Comparison of ENCODE assay signal across 17 cellular contexts in genomic region chr14:104362761-104363605, GRCh38.
DNase-seq lines count a peak whose midpoint lies in the region; ATAC-seq and TF ChIP-seq lines count a peak whose summit lies in the region.
"Had no signal": no experiment of that assay in that cellular context is flagged by ENCODE, and none has a peak within 500 bp of the region (broad histone marks: within the 10 kb centered on the region; RNA-seq: fewer than 3 reads in every experiment).

No MANE protein-coding gene starts in this region.

- H3K23ac ChIP-seq in neuronal stem cell (ENCODE audit: low read depth, low read length, poor library complexity), result no peak overlapping the region

- H2BK15ac ChIP-seq in neuronal stem cell (ENCODE audit: low read length), result peak overlapping the region; percentile 65

- peak overlapping the region; percentile 69 for H2BK5ac ChIP-seq in neuronal stem cell (ENCODE audit: low read length)

- H3K4me1 ChIP-seq in endodermal cell (ENCODE audit: control insufficient read depth, insufficient read depth, low read length) (no peaks in the 10 kb centered on the region), neuronal stem cell (ENCODE audit: control insufficient read depth in 2 of 2, insufficient read depth in 1 of 2, low read depth in 1 of 2, low read length in 2 of 2) (no peaks in the 10 kb centered on the region), aorta (ENCODE audit: control insufficient read depth in 1 of 2, insufficient read depth in 2 of 2, low read length in 2 of 2) (no peaks in the 10 kb centered on the region)

- no peaks in the 10 kb centered on the region for H3K27me3 Mint-ChIP-seq in activated naive CD8-positive, alpha-beta T cell treated with anti-CD3 and anti-CD28 coated beads, Interleukin-2, amount 10 ng/mL, durations not matched to agents 7 days and 5 days
- H3K27me3 Mint-ChIP-seq in activated naive CD8-positive, alpha-beta T cell treated with anti-CD3 and anti-CD28 coated beads, Interleukin-2, amount 50 U/mL, for 24 hours, result no peaks in the 10 kb centered on the region
- H3K27me3 Mint-ChIP-seq in endodermal cell (ENCODE audit: insufficient read depth), result no peaks in the 10 kb centered on the region

- H2AK5ac ChIP-seq in neuronal stem cell (ENCODE audit: low read depth, low read length), result peak overlapping the region; percentile 65

- H3K14ac ChIP-seq in neuronal stem cell (ENCODE audit: low read length), result no peak overlapping the region

- no peaks in the 10 kb centered on the region for H3K9me3 Mint-ChIP-seq in activated naive CD8-positive, alpha-beta T cell treated with anti-CD3 and anti-CD28 coated beads, Interleukin-2, amount 10 ng/mL, durations not matched to agents 7 days and 5 days
- peaks cover 4% of the 10 kb centered on the region for H3K9me3 Mint-ChIP-seq in activated naive CD8-positive, alpha-beta T cell treated with anti-CD3 and anti-CD28 coated beads, Interleukin-2, amount 50 U/mL, for 24 hours
- no peaks in the 10 kb centered on the region for H3K9me3 Mint-ChIP-seq in endodermal cell

- peak overlapping the region; percentile 60 for H3K18ac ChIP-seq in neuronal stem cell (ENCODE audit: low read length)

- no peaks in the 10 kb centered on the region for H3K4me1 Mint-ChIP-seq in activated naive CD8-positive, alpha-beta T cell treated with anti-CD3 and anti-CD28 coated beads, Interleukin-2, amount 10 ng/mL, durations not matched to agents 7 days and 5 days
- no peaks in the 10 kb centered on the region for H3K4me1 Mint-ChIP-seq in activated naive CD8-positive, alpha-beta T cell treated with anti-CD3 and anti-CD28 coated beads, Interleukin-2, amount 50 U/mL, for 24 hours
- no peaks in the 10 kb centered on the region for H3K4me1 Mint-ChIP-seq in endodermal cell

- H3K27ac Mint-ChIP-seq in activated naive CD8-positive, alpha-beta T cell treated with anti-CD3 and anti-CD28 coated beads, Interleukin-2, amount 10 ng/mL, durations not matched to agents 7 days and 5 days, result no peak overlapping the region
- H3K27ac Mint-ChIP-seq in activated naive CD8-positive, alpha-beta T cell treated with anti-CD3 and anti-CD28 coated beads, Interleukin-2, amount 50 U/mL, for 24 hours, result no peak overlapping the region
- H3K27ac Mint-ChIP-seq in endodermal cell, result no peak overlapping the region

- H3K4ac ChIP-seq in neuronal stem cell (ENCODE audit: low read length), result no peak overlapping the region

- H3K4me3 ChIP-seq in endodermal cell (ENCODE audit: low read length) (no peak overlapping the region), neuronal stem cell (ENCODE audit: low read length in 2 of 2) (no peak overlapping the region), aorta (ENCODE audit: low read length in 2 of 2) (no peak overlapping the region)
- H3K4me3 ChIP-seq: GM23248 had no signal

- 92 to 97% methylated on average over 13 to 19 of the region's 19 CpGs for WGBS in endodermal cell (ENCODE audit: insufficient coverage in 1 of 2, insufficient read length in 1 of 2), 2 experiments
- no CpG with 5 or more reads among the region's 19 CpGs for WGBS in neuronal stem cell (ENCODE audit: extremely low coverage in 2 of 2, insufficient read length in 2 of 2, insufficient replicate concordance in 1 of 2), 2 donors
- 85 to 87% methylated on average over 19 of the region's 19 CpGs for WGBS in aorta, 2 donors

- no peak overlapping the region for H3K9ac ChIP-seq in endodermal cell (ENCODE audit: extremely low read depth, low read length, poor library complexity, severe bottlenecking)
- H3K9ac ChIP-seq in neuronal stem cell (ENCODE audit: low read depth, low read length, poor library complexity), result no peak overlapping the region
- H3K9ac ChIP-seq: GM23248 had no signal

- no peaks in the 10 kb centered on the region for H3K27me3 ChIP-seq in endodermal cell (ENCODE audit: control insufficient read depth, insufficient read depth, low read length, poor library complexity, severe bottlenecking)
- peaks cover 0 to 4% (median 0%) of the 10 kb centered on the region in 3 experiments for H3K27me3 ChIP-seq in neuronal stem cell (ENCODE audit: control insufficient read depth in 3 of 3, insufficient read depth in 3 of 3, low read depth in 1 of 3, low read length in 3 of 3)
- H3K27me3 ChIP-seq in aorta (ENCODE audit: control insufficient read depth in 1 of 2, insufficient read depth in 2 of 2, low read length in 1 of 2), result no peaks in the 10 kb centered on the region

- DNase-seq in activated naive CD8-positive, alpha-beta T cell treated with anti-CD3 and anti-CD28 coated beads, Interleukin-2, amount 10 ng/mL, durations not matched to agents 7 days and 5 days, result peak; percentile 15
- DNase-seq in activated naive CD8-positive, alpha-beta T cell treated with anti-CD3 and anti-CD28 coated beads, Interleukin-2, amount 50 U/mL, for 24 hours, result no peak
- DNase-seq in endodermal cell (peak; percentile 13), neuronal stem cell (ENCODE audit: low spot score) (no peak), aorta (peak; percentile 37 to 43), kidney glomerular epithelial cell (lab: John Stamatoyannopoulos, UW) (no peak), pons (ENCODE audit: low spot score) (no peak)
- DNase-seq: C1 segment of cervical spinal cord; GM23248; HCEC 1CT; KG1; MV-4-11; NCI-H187; NCI-H2107; NCI-H510A; NCI-H748 treated with DMSO at 0.1 percent for 48 hours; NK-92 treated with Interleukin-12 subunit alpha and Interleukin-12 subunit beta, amount 100 ng/mL, for 24 hours had no signal

- no peak overlapping the region for H2BK120ac ChIP-seq in neuronal stem cell (ENCODE audit: low read depth, low read length)

- H3K36me3 Mint-ChIP-seq in activated naive CD8-positive, alpha-beta T cell treated with anti-CD3 and anti-CD28 coated beads, Interleukin-2, amount 10 ng/mL, durations not matched to agents 7 days and 5 days, result no peaks in the 10 kb centered on the region
- no peaks in the 10 kb centered on the region for H3K36me3 Mint-ChIP-seq in activated naive CD8-positive, alpha-beta T cell treated with anti-CD3 and anti-CD28 coated beads, Interleukin-2, amount 50 U/mL, for 24 hours (ENCODE audit: low read depth)
- no peaks in the 10 kb centered on the region for H3K36me3 Mint-ChIP-seq in endodermal cell (ENCODE audit: low read depth)

- H3K27ac ChIP-seq in endodermal cell (ENCODE audit: low read depth, low read length) (no peak overlapping the region), neuronal stem cell (replicated peaks; ENCODE audit: low read length) (no peak overlapping the region), aorta (ENCODE audit: low read depth in 1 of 2, low read length in 2 of 2) (no peak overlapping the region)
- H3K27ac ChIP-seq: GM23248 had no signal

- TF ChIP-seq CTCF in endodermal cell (conservative IDR thresholded peaks at IDR 0.05), result no peak

- H2AFZ ChIP-seq in neuronal stem cell (ENCODE audit: low read length), result no peak overlapping the region
- H2AFZ ChIP-seq: GM23248 had no signal

- no peak for ATAC-seq in activated naive CD8-positive, alpha-beta T cell treated with anti-CD3 and anti-CD28 coated beads, Interleukin-2, amount 10 ng/mL, durations not matched to agents 7 days and 5 days (ENCODE audit: low read depth)
- ATAC-seq in activated naive CD8-positive, alpha-beta T cell treated with anti-CD3 and anti-CD28 coated beads, Interleukin-2, amount 50 U/mL, for 24 hours, result no peak
- no peak for ATAC-seq in aorta (ENCODE audit: low FRiP score)

- no peak overlapping the region for H4K8ac ChIP-seq in neuronal stem cell (ENCODE audit: low read depth, low read length)

- H3K9me3 ChIP-seq in endodermal cell (ENCODE audit: control insufficient read depth, low read length), result no peaks in the 10 kb centered on the region
- H3K9me3 ChIP-seq in neuronal stem cell (replicated peaks in 1 of 2; ENCODE audit: control insufficient read depth in 2 of 2, insufficient read depth in 1 of 2, low read depth in 1 of 2, low read length in 2 of 2), result peaks cover 0 to 1% of the 10 kb centered on the region in 2 donors
- H3K9me3 ChIP-seq in aorta (ENCODE audit: control insufficient read depth, low read length), result no peaks in the 10 kb centered on the region

- no peak overlapping the region for H3K4me2 ChIP-seq in neuronal stem cell (ENCODE audit: insufficient read depth, low read length, poor library complexity, severe bottlenecking)

- intact Hi-C loops in aorta (cut with DNase I), result no loop called here

- H3K36me3 ChIP-seq in endodermal cell (ENCODE audit: control insufficient read depth, insufficient read depth, low read length), result no peaks in the 10 kb centered on the region
- no peaks in the 10 kb centered on the region for H3K36me3 ChIP-seq in neuronal stem cell (replicated peaks in 1 of 2; ENCODE audit: control insufficient read depth in 2 of 2, insufficient read depth in 2 of 2, low read length in 2 of 2)
- no peaks in the 10 kb centered on the region for H3K36me3 ChIP-seq in aorta (ENCODE audit: control insufficient read depth in 1 of 2, insufficient read depth in 2 of 2, low read length in 1 of 2)

- H2BK12ac ChIP-seq in neuronal stem cell (ENCODE audit: low read length), result no peak overlapping the region

- no peak overlapping the region for H3K4me3 Mint-ChIP-seq in activated naive CD8-positive, alpha-beta T cell treated with anti-CD3 and anti-CD28 coated beads, Interleukin-2, amount 10 ng/mL, durations not matched to agents 7 days and 5 days
- no peak overlapping the region for H3K4me3 Mint-ChIP-seq in activated naive CD8-positive, alpha-beta T cell treated with anti-CD3 and anti-CD28 coated beads, Interleukin-2, amount 50 U/mL, for 24 hours
- no peak overlapping the region for H3K4me3 Mint-ChIP-seq in endodermal cell

- POLR2A ChIA-PET in activated naive CD8-positive, alpha-beta T cell treated with anti-CD3 and anti-CD28 coated beads, Interleukin-2, amount 10 ng/mL, durations not matched to agents 7 days and 5 days (lab: Charles Lee), result no interaction called here

- H3K79me1 ChIP-seq in neuronal stem cell (ENCODE audit: low read depth, low read length), result no peaks in the 10 kb centered on the region

- H4K91ac ChIP-seq in neuronal stem cell (ENCODE audit: low read depth, low read length, poor library complexity), result no peak overlapping the region

Comparison
In these comparisons a context has a peak if more than half of its experiments do, and no peak if none do; other contexts are left out.
1. DNase-seq: peak in activated naive CD8-positive, alpha-beta T cell treated with anti-CD3 and anti-CD28 coated beads, Interleukin-2, amount 10 ng/mL, durations not matched to agents 7 days and 5 days (single experiment), endodermal cell (single experiment) and aorta (2 of 2); none in activated naive CD8-positive, alpha-beta T cell treated with anti-CD3 and anti-CD28 coated beads, Interleukin-2, amount 50 U/mL, for 24 hours (single experiment), neuronal stem cell (single experiment), kidney glomerular epithelial cell (single experiment) and pons (single experiment).